In the genomic region with DNA sequence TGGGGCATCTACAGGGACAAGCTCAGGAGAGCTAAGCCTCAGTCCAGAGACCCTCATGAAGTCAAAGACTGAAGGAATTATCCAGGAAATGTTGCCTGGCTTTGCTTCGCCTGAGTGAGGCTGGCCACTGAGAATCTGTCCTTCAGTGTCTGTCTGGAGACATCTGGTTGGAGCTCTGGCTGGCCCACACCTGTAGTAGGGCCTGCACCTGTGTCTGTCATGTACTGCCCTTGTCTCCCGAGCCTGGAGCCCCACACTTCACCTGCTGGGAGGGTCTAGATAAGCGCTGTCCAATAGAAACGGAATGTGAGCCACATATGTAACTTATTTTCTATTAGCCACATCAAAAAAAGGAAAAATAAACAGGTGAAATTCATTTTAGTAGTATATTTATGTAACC, we compare ENCODE assay signal across 1 cellular context.
TF ChIP-seq lines count a peak whose summit lies in the region.

No MANE protein-coding gene starts in this region.

TF ChIP-seq in endothelial cell of umbilical vein, 7 proteins besides CTCF, POLR2A, EP300 and RAD21 (continued from another document):
- TF ChIP-seq FOS (IDR thresholded peaks at IDR 0.05; ENCODE audit: borderline replicate concordance, insufficient read depth, low read length): no peak
- no peak for TF ChIP-seq MAX (IDR thresholded peaks at IDR 0.05; ENCODE audit: insufficient read depth, insufficient read length)
- no peak for TF ChIP-seq POLR2AphosphoS5 (IDR thresholded peaks at IDR 0.05; ENCODE audit: insufficient read depth, low read depth, low read length)
- no peak for TF ChIP-seq EZH2 (IDR thresholded peaks at IDR 0.05; ENCODE audit: borderline replicate concordance, low read depth, low read length, severe bottlenecking)
- no peak for TF ChIP-seq GATA2 (IDR thresholded peaks at IDR 0.05; ENCODE audit: insufficient read depth, insufficient read length, low read depth, low read length)
- no peak for TF ChIP-seq JUN (IDR thresholded peaks at IDR 0.05; ENCODE audit: borderline replicate concordance, insufficient read depth, insufficient read length, low read depth)
